ENCODE assay signal across 1 cellular context in genomic region chr20:34888468-34888867, GRCh38.
TF ChIP-seq lines count a peak whose summit lies in the region.

No MANE protein-coding gene starts in this region.

TF ChIP-seq in K562, 482 proteins besides CTCF, POLR2A, EP300 and RAD21 (continued from another document and continues in another):
- TF ChIP-seq EZH2 (IDR thresholded peaks at IDR 0.05; ENCODE audit: borderline replicate concordance, low read depth, low read length) = no peak
- TF ChIP-seq NELFE (IDR thresholded peaks at IDR 0.05; ENCODE audit: insufficient read depth, insufficient read length) = no peak
- no peak for TF ChIP-seq ZNF77 (CRISPR knock-in tag; IDR thresholded peaks at IDR 0.05)
- TF ChIP-seq ZBTB40 (IDR thresholded peaks at IDR 0.05) = peak; percentile 32; the same call in 1 of the 2 replicates
- TF ChIP-seq ZBTB40 (CRISPR knock-in tag; IDR thresholded peaks at IDR 0.05) = no peak
- TF ChIP-seq HMG20B (CRISPR knock-in tag; IDR thresholded peaks at IDR 0.05) = no peak
- no peak for TF ChIP-seq POU5F1 (IDR thresholded peaks at IDR 0.05; ENCODE audit: borderline replicate concordance, low read depth, low read length, partially characterized antibody)
- peak; percentile 87 for TF ChIP-seq CBFA2T2 (conservative IDR thresholded peaks at IDR 0.05)
- no peak for TF ChIP-seq THRAP3 (IDR thresholded peaks at IDR 0.05; ENCODE audit: borderline replicate concordance)
- no peak for TF ChIP-seq SIN3A (IDR thresholded peaks at IDR 0.05; ENCODE audit: borderline replicate concordance in 2 of 2, control insufficient read depth in 1 of 2, low read depth in 2 of 2, low read length in 2 of 2)
- TF ChIP-seq HDAC6 (IDR thresholded peaks at IDR 0.05; ENCODE audit: low read depth, low read length) = no peak
- TF ChIP-seq BCOR (IDR thresholded peaks at IDR 0.05) = peak; percentile 59; the same call in 1 of the 2 replicates
- no peak for TF ChIP-seq MEF2D (tag; conservative IDR thresholded peaks at IDR 0.05; ENCODE audit: low read depth)
- no peak for TF ChIP-seq TCFL5 (CRISPR knock-in tag; conservative IDR thresholded peaks at IDR 0.05)
- no peak for TF ChIP-seq AFF4 (CRISPR knock-in tag; IDR thresholded peaks at IDR 0.05)
- TF ChIP-seq EGR1 (conservative IDR thresholded peaks at IDR 0.05) = no peak
- peak in 1 of 2 experiments; percentile 39 for TF ChIP-seq AFF1 (IDR thresholded peaks at IDR 0.05; ENCODE audit: low read depth in 1 of 2, partially characterized antibody in 2 of 2)
- no peak for TF ChIP-seq PTRF (tag; IDR thresholded peaks at IDR 0.05)
- TF ChIP-seq RBM39 (optimal IDR thresholded peaks at IDR 0.05; ENCODE audit: low read depth, low read length) = no peak
- no peak for TF ChIP-seq U2AF2 (optimal IDR thresholded peaks at IDR 0.05; ENCODE audit: low read depth, low read length)
- TF ChIP-seq TOE1 (IDR thresholded peaks at IDR 0.05; ENCODE audit: borderline replicate concordance) = peak; percentile 30; the same call in 1 of the 2 replicates
- TF ChIP-seq TOE1 (CRISPR knock-in tag; IDR thresholded peaks at IDR 0.05; ENCODE audit: borderline replicate concordance, low read depth) = no peak
- peak; percentile 93; the same call in 1 of the 2 replicates for TF ChIP-seq LEF1 (IDR thresholded peaks at IDR 0.05)
- TF ChIP-seq NRF1 (conservative IDR thresholded peaks at IDR 0.05 in 1 of 2, IDR thresholded peaks at IDR 0.05 in 1 of 2) = peak in 1 of 2 experiments; percentile 15; a peak in 1 of 4 replicates
- TF ChIP-seq KDM2B (CRISPR knock-in tag; IDR thresholded peaks at IDR 0.05) = no peak
- TF ChIP-seq NFRKB (IDR thresholded peaks at IDR 0.05; ENCODE audit: low read depth) = no peak
- TF ChIP-seq ZNF512 (tag; IDR thresholded peaks at IDR 0.05) = no peak
- no peak for TF ChIP-seq SFPQ (IDR thresholded peaks at IDR 0.05; ENCODE audit: low read depth, low read length)
- TF ChIP-seq ZNF778 (CRISPR knock-in tag; IDR thresholded peaks at IDR 0.05) = no peak
- TF ChIP-seq ZBTB7A (IDR thresholded peaks at IDR 0.05; ENCODE audit: borderline replicate concordance, control insufficient read depth, low read depth, low read length) = no peak
- TF ChIP-seq ZKSCAN1 (IDR thresholded peaks at IDR 0.05; ENCODE audit: low read depth, low read length) = no peak
- TF ChIP-seq MNT (conservative IDR thresholded peaks at IDR 0.05) = peak in 1 of 2 experiments; percentile 62; a peak in 3 of 4 replicates
- no peak for TF ChIP-seq RAD51 (IDR thresholded peaks at IDR 0.05; ENCODE audit: borderline replicate concordance, low read depth)
- TF ChIP-seq MAFG (tag; conservative IDR thresholded peaks at IDR 0.05) = peak; percentile 74
- TF ChIP-seq ZNF584 (CRISPR knock-in tag; IDR thresholded peaks at IDR 0.05; ENCODE audit: low read depth) = no peak
